In the genomic region with DNA sequence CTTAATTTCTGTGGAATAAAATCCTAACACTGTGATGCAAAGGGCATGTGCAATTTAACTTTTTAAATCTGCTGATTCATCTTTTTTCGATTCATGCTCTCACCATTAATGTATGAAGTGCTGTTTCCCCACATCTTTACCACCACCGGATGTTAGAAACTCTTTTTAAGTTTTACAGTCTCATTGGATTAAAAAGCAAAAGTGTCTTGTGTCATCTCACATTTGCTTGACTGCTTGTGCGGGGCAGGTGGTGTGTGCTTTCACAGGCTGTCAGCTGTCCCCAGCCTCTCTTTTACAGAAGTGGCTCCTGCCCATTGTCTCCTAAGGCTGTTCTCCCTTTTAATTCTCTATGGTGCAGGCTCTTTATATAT, we compare ENCODE assay signal across 8 cellular contexts.
DNase-seq lines count a peak whose midpoint lies in the region; ATAC-seq and TF ChIP-seq lines count a peak whose summit lies in the region.
"Not testable (repeated sequence)": the region's sequence is repeated elsewhere in the genome, so short reads cannot be mapped to it uniquely, and the experiment has no call there.

No MANE protein-coding gene starts in this region.

- not testable (repeated sequence) for H3K36me3 ChIP-seq in mucosa of descending colon (ENCODE audit: low read depth)

- not testable (repeated sequence) for TF ChIP-seq CTCF in GM12865 (IDR thresholded peaks at IDR 0.05; ENCODE audit: insufficient read depth, low read depth, low read length, missing control alignments); mucosa of descending colon (IDR thresholded peaks at IDR 0.05)

- intact Hi-C loops in mucosa of descending colon (cut with DNase I, micrococcal nuclease) = not testable (repeated sequence)

- DNase-seq in GM12865 (ENCODE audit: low read depth) = peak; percentile 43
- DNase-seq in mucosa of descending colon = not testable (repeated sequence)

- not testable (repeated sequence) for H3K4me3 ChIP-seq in GM12865 (ENCODE audit: low read depth, low read length); mucosa of descending colon

- ATAC-seq in GM19023 (IDR thresholded peaks at IDR 0.05; ENCODE audit: unreplicated experiment) = peak; percentile 59
- ATAC-seq in GM21390 (IDR thresholded peaks at IDR 0.05; ENCODE audit: unreplicated experiment) = peak; percentile 69
- ATAC-seq in HG02759 (IDR thresholded peaks at IDR 0.05; ENCODE audit: unreplicated experiment) = peak; percentile 66
- ATAC-seq in HG03095 (IDR thresholded peaks at IDR 0.05; ENCODE audit: unreplicated experiment) = peak; percentile 57
- peak; percentile 57 for ATAC-seq in HG03520 (IDR thresholded peaks at IDR 0.05; ENCODE audit: unreplicated experiment)
- ATAC-seq in activated CD4-positive, CD25-positive, alpha-beta regulatory T cell treated with anti-CD3 and anti-CD28 coated beads, Interleukin-2, amount 50 U/mL, for 24 hours = peak; percentile 78 to 80
- ATAC-seq in mucosa of descending colon = peak; percentile 25

- not testable (repeated sequence) for H3K4me1 ChIP-seq in mucosa of descending colon (ENCODE audit: low read depth)

- H3K9me3 ChIP-seq in mucosa of descending colon = not testable (repeated sequence)

Comparison
In these comparisons a context has a peak if more than half of its experiments do, and no peak if none do; other contexts are left out.
1. ATAC-seq: peak in every context shown above with its lines; median percentile 79 in activated CD4-positive, CD25-positive, alpha-beta regulatory T cell treated with anti-CD3 and anti-CD28 coated beads, Interleukin-2, amount 50 U/mL, for 24 hours; 69 in GM21390; 66 in HG02759; 59 in GM19023; 57 in HG03095; 57 in HG03520; 25 in mucosa of descending colon.